In the genomic region with DNA sequence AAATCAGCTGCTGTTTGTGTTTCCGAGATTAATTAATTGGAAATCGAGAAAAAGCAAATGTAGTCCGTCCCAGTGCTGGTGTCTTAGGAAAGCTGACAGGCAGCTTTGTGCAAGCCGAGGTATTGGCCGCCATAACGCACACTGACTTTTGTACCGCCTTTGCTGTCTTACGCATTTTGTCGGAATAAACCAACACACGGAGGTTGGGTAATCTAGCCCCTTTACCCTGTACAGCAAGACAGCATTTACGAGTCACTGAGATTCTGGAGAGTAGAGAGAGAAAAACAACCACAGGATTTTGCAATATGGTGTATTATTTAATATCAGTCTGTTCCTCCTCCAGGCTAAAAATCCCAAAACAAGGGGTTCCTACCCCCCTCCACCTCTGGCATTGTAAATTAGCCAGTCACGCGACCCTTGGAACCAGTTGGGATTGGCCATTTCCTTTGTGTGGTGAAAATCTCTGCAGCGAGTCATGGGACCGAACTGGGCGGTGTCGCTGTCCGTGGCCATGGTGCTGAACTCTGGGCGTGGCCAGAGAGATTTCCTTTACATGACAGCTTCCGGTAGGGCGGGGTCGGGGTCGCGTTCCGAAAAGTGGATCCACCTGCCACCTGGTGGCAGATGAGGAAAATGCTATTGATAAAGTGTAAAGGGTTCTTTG, we compare ENCODE assay signal across 8 cellular contexts. TPM values are rescaled to one million over a fixed set of nuclear protein-coding genes. Genes with fewer than 3 reads are reported as not detected.
DNase-seq lines count a peak whose midpoint lies in the region; ATAC-seq, FAIRE-seq and TF ChIP-seq lines count a peak whose summit lies in the region.

No MANE protein-coding gene starts in this region.

- H3K4me3 ChIP-seq in astrocyte (ENCODE audit: insufficient read depth, low read depth, low read length) = peak overlapping the region; percentile 35
- peak overlapping the region; percentile 63 for H3K4me3 ChIP-seq in hepatocyte
- peak overlapping the region; percentile 54 for H3K4me3 ChIP-seq in psoas muscle

- H3K4me1 ChIP-seq in astrocyte (ENCODE audit: insufficient read depth, low read length) (no peaks in the 10 kb centered on the region), hepatocyte (ENCODE audit: insufficient read depth) (no peaks in the 10 kb centered on the region), psoas muscle (no peaks in the 10 kb centered on the region)

- WGBS in hepatocyte (ENCODE audit: low lambda C conversion rate, missing lambda C conversion rate) = under 1% methylated on average over 25 of the region's 25 CpGs
- 4 to 5% (median 5%) methylated on average over 25 of the region's 25 CpGs for WGBS in psoas muscle, 3 donors

- peak; percentile 88 for DNase-seq in COLO829 (ENCODE audit: low spot score)
- peak; percentile 96 for DNase-seq in H4 (ENCODE audit: low spot score)
- peak; percentile 95 for DNase-seq in NCI-H1436 treated with DMSO at 0.1 percent for 48 hours (lab: John Stamatoyannopoulos, UW)
- peak; percentile 54 for DNase-seq in T follicular helper cell (ENCODE audit: low read depth)
- peak; percentile 13 for DNase-seq in astrocyte (ENCODE audit: low read depth)
- peak; percentile 98 for DNase-seq in hepatocyte (ENCODE audit: low spot score)
- peak; percentile 87 to 91 for DNase-seq in psoas muscle

- peak; percentile 89 to 95 (median 92) for ATAC-seq in psoas muscle
- no peak for ATAC-seq in HG02610 (IDR thresholded peaks at IDR 0.05; ENCODE audit: unreplicated experiment)

- H3K9me3 ChIP-seq in astrocyte (ENCODE audit: insufficient read depth, low read depth, low read length) (peaks cover 7% of the 10 kb centered on the region), hepatocyte (ENCODE audit: low read depth) (no peaks in the 10 kb centered on the region), psoas muscle (no peaks in the 10 kb centered on the region)

- H3K27ac ChIP-seq in astrocyte (ENCODE audit: low read depth, low read length) (no peak overlapping the region), hepatocyte (peak overlapping the region; percentile 89), psoas muscle (no peak overlapping the region)

- FAIRE-seq in astrocyte (lab: Jason Lieb, UNC) = no peak

- H3K36me3 ChIP-seq in astrocyte (ENCODE audit: insufficient read depth, low read length) (no peaks in the 10 kb centered on the region), hepatocyte (replicated peaks; ENCODE audit: insufficient read depth, low read depth) (no peaks in the 10 kb centered on the region), psoas muscle (ENCODE audit: insufficient read depth in 1 of 2, low read depth in 1 of 2) (no peaks in the 10 kb centered on the region)

- peak overlapping the region; percentile 51 for H3K4me2 ChIP-seq in astrocyte (ENCODE audit: low read length)
- H3K4me2 ChIP-seq in hepatocyte = peak overlapping the region; percentile 91

- H3K9ac ChIP-seq in astrocyte (ENCODE audit: low read length) = no peak overlapping the region

- no peaks in the 10 kb centered on the region for H3K9me2 ChIP-seq in hepatocyte (replicated peaks; ENCODE audit: insufficient read depth)

- intact Hi-C loops in psoas muscle (cut with DNase I) = loop anchor here in 1 of 2 donors (10.0 kb wide), 1 partner anchor 666 kb away; no protein-coding TSS in a partner anchor

- TF ChIP-seq CTCF in astrocyte (IDR thresholded peaks at IDR 0.05; ENCODE audit: insufficient read depth, low read depth, low read length) (peak; percentile 36), hepatocyte (IDR thresholded peaks at IDR 0.05; ENCODE audit: poor library complexity) (peak; percentile 89), psoas muscle (IDR thresholded peaks at IDR 0.05) (peak; percentile 51)

- H3K27me3 ChIP-seq in astrocyte (ENCODE audit: insufficient read depth, low read length) = no peaks in the 10 kb centered on the region
- H3K27me3 ChIP-seq in hepatocyte = no peaks in the 10 kb centered on the region
- H3K27me3 ChIP-seq in psoas muscle (ENCODE audit: insufficient read depth in 3 of 3, low read length in 2 of 3) = no peaks in the 10 kb centered on the region

- H3K4me1 Mint-ChIP-seq in astrocyte (ENCODE audit: low read depth, unreplicated experiment) = no peaks in the 10 kb centered on the region

- no peaks in the 10 kb centered on the region for H3K9me3 Mint-ChIP-seq in astrocyte (ENCODE audit: unreplicated experiment)

- H2AFZ ChIP-seq in astrocyte (ENCODE audit: low read depth, low read length) (peak overlapping the region; percentile 33), hepatocyte (peak overlapping the region; percentile 32)

- H3K27ac Mint-ChIP-seq in astrocyte (ENCODE audit: unreplicated experiment) = no peak overlapping the region

- peaks cover 8% of the 10 kb centered on the region for H3K27me3 Mint-ChIP-seq in astrocyte (ENCODE audit: low read depth, unreplicated experiment)

- H4K20me1 ChIP-seq in astrocyte (ENCODE audit: insufficient read depth, low read length) = no peaks in the 10 kb centered on the region
- H4K20me1 ChIP-seq in hepatocyte (ENCODE audit: insufficient read depth, poor library complexity, severe bottlenecking) = no peaks in the 10 kb centered on the region

- no peak overlapping the region for H3K4me3 Mint-ChIP-seq in astrocyte (ENCODE audit: unreplicated experiment)

- no peaks in the 10 kb centered on the region for H3K36me3 Mint-ChIP-seq in astrocyte (ENCODE audit: low read depth, unreplicated experiment)

- no peaks in the 10 kb centered on the region for H3K79me2 ChIP-seq in astrocyte (ENCODE audit: insufficient read depth, low read length)
- no peaks in the 10 kb centered on the region for H3K79me2 ChIP-seq in hepatocyte

RNA-seq across cellular contexts. Expression of gene PCDHB1, which starts 10.3 kb away (rescaled TPM):
- total RNA-seq in H4 (2014; rRNA removed; shearing (Covaris generic)) = not detected in 2 replicates
- total RNA-seq in astrocyte (not detected in 2 replicates), hepatocyte (0.16 and 0.17 TPM in 2 replicates), psoas muscle (under 1 TPM in 1 of 4 donors, not detected in 3; 0.06 TPM)
- polyA plus RNA-seq in hepatocyte (not detected in 2 replicates), psoas muscle (under 1 TPM in 1 of 3 donors, not detected in 2; 0.01 TPM)

RNA-seq across cellular contexts. Expression of gene PCDHB2, which starts 53.5 kb away (rescaled TPM):
- total RNA-seq in H4 (2014; rRNA removed; shearing (Covaris generic)) = 15.0 and 26.2 TPM in 2 replicates
- total RNA-seq in astrocyte = 44.3 and 50.7 TPM in 2 replicates
- 23.0 and 27.7 TPM in 2 replicates for total RNA-seq in hepatocyte
- 27.3 and 29.4 TPM in 2 replicates for polyA plus RNA-seq in hepatocyte
- total RNA-seq in psoas muscle = 1 to 10 TPM in 2 of 4 donors, under 1 TPM in 2; 0.88 to 1.6 (median 1.2) TPM
- polyA plus RNA-seq in psoas muscle = under 1 TPM; 0.30 to 0.61 (median 0.31) TPM

RNA-seq across cellular contexts. Expression of gene PCDHB3, which starts 59.4 kb away (rescaled TPM):
- total RNA-seq in H4 (2014; rRNA removed; shearing (Covaris generic)) = 0.21 TPM in 2 replicates
- total RNA-seq in astrocyte (3.6 and 3.9 TPM in 2 replicates), hepatocyte (3.8 and 4.1 TPM in 2 replicates), psoas muscle (1 to 10 TPM in 1 of 4 donors, under 1 TPM in 3; 0.65 to 1.8 (median 0.81) TPM)
- polyA plus RNA-seq in hepatocyte (0.76 and 1.5 TPM in 2 replicates), psoas muscle (under 1 TPM; 0.18 to 0.82 (median 0.31) TPM)

Comparison
In these comparisons a context has a peak if more than half of its experiments do, and no peak if none do; other contexts are left out.
1. DNase-seq: peak in every context shown above with its lines; median percentile 98 in hepatocyte; 96 in H4; 95 in NCI-H1436 treated with DMSO at 0.1 percent for 48 hours; 89 in psoas muscle; 88 in COLO829; 54 in T follicular helper cell; 13 in astrocyte.
2. CTCF ChIP-seq: peak in every context shown above with its lines; median percentile 89 in hepatocyte; 51 in psoas muscle; 36 in astrocyte.